Comparison of ENCODE assay signal across 10 cellular contexts in genomic region chr19:46731007-46731501, GRCh38. TPM values are rescaled to one million over a fixed set of nuclear protein-coding genes. Genes with fewer than 3 reads are reported as not detected.
DNase-seq lines count a peak whose midpoint lies in the region; ATAC-seq, FAIRE-seq and TF ChIP-seq lines count a peak whose summit lies in the region.
"Had no signal": no experiment of that assay in that cellular context is flagged by ENCODE, and none has a peak within 500 bp of the region (broad histone marks: within the 10 kb centered on the region; RNA-seq: fewer than 3 reads in every experiment).

No MANE protein-coding gene starts in this region.

- H3K9me1 ChIP-seq in K562 (ENCODE audit: control insufficient read depth, insufficient read depth, low read length), result peaks cover 8% of the 10 kb centered on the region

- H2AK5ac ChIP-seq in mesendoderm (ENCODE audit: low read length), result no peak overlapping the region

- in situ Hi-C loops in K562 (cut with MboI), result no loop called here

- H3K23ac ChIP-seq in mesendoderm (ENCODE audit: low read length), result no peak overlapping the region

- TF ChIP-seq POLR2A in K562 (conservative IDR thresholded peaks at IDR 0.05), result no peak

- no peak overlapping the region for H3K56ac ChIP-seq in mesendoderm (ENCODE audit: low read length)

- H3K36me3 ChIP-seq in BE2C (peaks cover 88% of the 10 kb centered on the region), K562 (ENCODE audit: control insufficient read depth, insufficient read depth, low read length) (peaks cover 96% of the 10 kb centered on the region), mesendoderm (ENCODE audit: control insufficient read depth, insufficient read depth, low read length) (peaks cover 20% of the 10 kb centered on the region), kidney (ENCODE audit: control insufficient read depth in 1 of 2, insufficient read depth in 2 of 2, low read length in 2 of 2) (peaks cover 33 to 46% of the 10 kb centered on the region in 2 donors)

- H3K4me1 ChIP-seq in BE2C (no peaks in the 10 kb centered on the region), K562 (replicated peaks in 1 of 2; ENCODE audit: control insufficient read depth in 2 of 2, insufficient read depth in 2 of 2, low read length in 2 of 2) (peaks cover 27 to 66% of the 10 kb centered on the region in 2 experiments), mesendoderm (ENCODE audit: control insufficient read depth, low read depth, low read length) (no peaks in the 10 kb centered on the region), kidney (ENCODE audit: control insufficient read depth in 1 of 2, insufficient read depth in 1 of 2, low read depth in 1 of 2, low read length in 2 of 2) (peaks cover 0 to 10% of the 10 kb centered on the region in 2 donors)

- H3K27ac ChIP-seq in K562 (ENCODE audit: extremely low read depth, low read depth, low read length), result peak overlapping the region; percentile 75
- H3K27ac ChIP-seq in mesendoderm (ENCODE audit: low read depth, low read length), result no peak overlapping the region
- H3K27ac ChIP-seq in kidney (ENCODE audit: low read depth in 2 of 2, low read length in 2 of 2), result no peak overlapping the region

- H3K4me2 ChIP-seq in K562 (ENCODE audit: insufficient read depth, low read length) (peak overlapping the region; percentile 68), mesendoderm (ENCODE audit: low read length) (no peak overlapping the region)

- ATAC-seq in K562 (peak; percentile 87), HG03045 (IDR thresholded peaks at IDR 0.05; ENCODE audit: unreplicated experiment) (no peak)

- peak; percentile 69 for TF ChIP-seq EP300 in K562 (IDR thresholded peaks at IDR 0.05; ENCODE audit: low read length)

- no peak overlapping the region for H2BK120ac ChIP-seq in mesendoderm (ENCODE audit: low read depth, low read length)

- H4K5ac ChIP-seq in mesendoderm (ENCODE audit: low read length), result no peak overlapping the region

- H2BK5ac ChIP-seq in mesendoderm (ENCODE audit: low read length), result no peak overlapping the region

- H3K4ac ChIP-seq in mesendoderm (ENCODE audit: low read depth, low read length), result no peak overlapping the region

- BruUV-seq in K562 (replicated peaks; lab: Mats Ljungman, UMichigan), result no TSS peak

- H4K20me1 ChIP-seq in K562 (replicated peaks; ENCODE audit: control insufficient read depth, insufficient read depth, low read length), result peaks cover 37% of the 10 kb centered on the region

- no peak overlapping the region for H3K18ac ChIP-seq in mesendoderm (ENCODE audit: low read length)

- H2AFZ ChIP-seq in K562 (ENCODE audit: low read depth, low read length), result no peak overlapping the region

- peak in 1 of 2 experiments; percentile 46; a peak in 2 of 4 replicates for TF ChIP-seq RAD21 in K562 (CRISPR knock-in tag; conservative IDR thresholded peaks at IDR 0.05 in 1 of 2, IDR thresholded peaks at IDR 0.05 in 1 of 2)

- POLR2A ChIA-PET in K562 (lab: Yijun Ruan, JAX), result interaction anchor here (0.6 to 2.0 kb wide), 9 partner anchors 8 to 384 kb away, joined by 3 to 12 read pairs (median 5); no protein-coding TSS in a partner anchor

- H3K79me2 ChIP-seq in K562 (ENCODE audit: control insufficient read depth, insufficient read depth, low read length) (peaks cover 67% of the 10 kb centered on the region), mesendoderm (ENCODE audit: control insufficient read depth, insufficient read depth, low read length) (peaks cover 7% of the 10 kb centered on the region)

- no peak overlapping the region for H4K8ac ChIP-seq in mesendoderm (ENCODE audit: low read depth, low read length)

- intact Hi-C loops in K562 (cut with micrococcal nuclease), result no loop called here
- intact Hi-C loops in kidney (cut with DNase I), result no loop called here

- no peaks in the 10 kb centered on the region for H3K27me3 ChIP-seq in BE2C
- H3K27me3 ChIP-seq in K562 (ENCODE audit: control insufficient read depth in 2 of 2, insufficient read depth in 2 of 2, low read length in 2 of 2), result no peaks in the 10 kb centered on the region
- no peaks in the 10 kb centered on the region for H3K27me3 ChIP-seq in mesendoderm (ENCODE audit: insufficient read depth, low read length, poor library complexity)

- FAIRE-seq in K562 (lab: Jason Lieb, UNC) (peak; percentile 96), kidney (lab: Jason Lieb, UNC) (no peak)
- FAIRE-seq: GM18507 had no signal

- H3K4me3 ChIP-seq in BE2C (ENCODE audit: low read depth, low read length), result no peak overlapping the region
- no peak overlapping the region for H3K4me3 ChIP-seq in K562
- H3K4me3 ChIP-seq in mesendoderm (ENCODE audit: low read length), result no peak overlapping the region
- no peak overlapping the region for H3K4me3 ChIP-seq in kidney (ENCODE audit: low read length in 2 of 2)

- TF ChIP-seq CTCF in BE2C (IDR thresholded peaks at IDR 0.05; ENCODE audit: low read depth, low read length) (no peak), K562 (IDR thresholded peaks at IDR 0.05 in 2 of 3, conservative IDR thresholded peaks at IDR 0.05 in 1 of 3; ENCODE audit: insufficient read depth in 2 of 3, low read depth in 1 of 3, low read length in 3 of 3) (peak in 2 of 3 experiments; percentile 27 to 38; a peak in 4 of 6 replicates), kidney (IDR thresholded peaks at IDR 0.05; ENCODE audit: borderline replicate concordance, extremely low read depth, insufficient read depth) (no peak), GM10266 (IDR thresholded peaks at IDR 0.05; ENCODE audit: control insufficient read depth, insufficient read depth, low read depth, missing control alignments) (no peak)

- H2BK15ac ChIP-seq in mesendoderm (replicated peaks; ENCODE audit: low read depth), result no peak overlapping the region

- H3K9ac ChIP-seq in K562 (ENCODE audit: insufficient read depth in 1 of 2, low read depth in 2 of 2, low read length in 2 of 2) (peak overlapping the region; percentile 16 to 67; a peak in 3 of 4 replicates), mesendoderm (ENCODE audit: low read length) (no peak overlapping the region), kidney (ENCODE audit: low read length in 2 of 2) (no peak overlapping the region)

- H3K79me1 ChIP-seq in mesendoderm (ENCODE audit: low read length), result peaks cover 19% of the 10 kb centered on the region

- CTCF ChIA-PET in K562 (lab: Yijun Ruan, JAX; ENCODE audit: low intra/inter-chr PET ratio), result no interaction called here

- 12% methylated on average over 14 of the region's 14 CpGs for WGBS in K562 (ENCODE audit: insufficient coverage, low coverage, missing lambda C conversion rate)
- whole genome bisulfite sequencing in mesendoderm (ENCODE audit: extremely low coverage, insufficient coverage, low lambda C conversion rate), result no CpG with 5 or more reads among the region's 14 CpGs

- H3K9me3 ChIP-seq in BE2C, result no peaks in the 10 kb centered on the region
- no peaks in the 10 kb centered on the region for H3K9me3 ChIP-seq in K562 (replicated peaks; ENCODE audit: control insufficient read depth, insufficient read depth, low read depth, low read length)
- H3K9me3 ChIP-seq in kidney (ENCODE audit: control insufficient read depth in 1 of 2, low read length in 2 of 2), result no peaks in the 10 kb centered on the region

- DNase-seq in BE2C, result peak; percentile 8
- peak; percentile 98 for DNase-seq in M059J (ENCODE audit: low read depth)
- peak; percentile 71 to 87 (median 78) for DNase-seq in K562 (ENCODE audit: extremely low read depth in 1 of 4, low spot score in 3 of 4)
- DNase-seq in mesendoderm, result peak; percentile 59
- DNase-seq in kidney, result no peak
- DNase-seq in activated effector memory CD4-positive, alpha-beta T cell treated with anti-CD3 and anti-CD28 coated beads, Interleukin-2, amount 50 U/mL, for 16 hours, result no peak
- DNase-seq in GM10266 (ENCODE audit: extremely low spot score), result no peak
- DNase-seq: activated naive CD8-positive, alpha-beta T cell treated with anti-CD3 and anti-CD28 coated beads, Interleukin-2, amount 10 ng/mL, durations not matched to agents 7 days and 5 days had no signal

RNA-seq across cellular contexts. Expression of gene PRKD2, which starts 14.1 kb away (rescaled TPM):
- polyA plus RNA-seq in BE2C (2012; ENCODE audit: insufficient read depth, insufficient read length, low read depth), result 48.9 TPM
- 18.9 and 38.7 TPM in 2 replicates for total RNA-seq in M059J (2014; rRNA removed; shearing (Covaris generic))
- total RNA-seq in K562 (2011; cell fraction: chromatin; rRNA removed; ENCODE audit: low replicate concordance), result 31.5 and 62.0 TPM in 2 replicates
- total RNA-seq in K562 (2011; cell fraction: nucleolus; rRNA removed), result 35.2 and 35.7 TPM in 2 replicates
- 32.3 and 33.7 TPM in 2 replicates for total RNA-seq in K562 (2011; cell fraction: nucleoplasm; rRNA removed)
- total RNA-seq in K562 (2014; rRNA removed) (29.2 and 35.1 TPM in 2 replicates), K562 (2014; rRNA removed; fragmentation: Illumina TruSeq; extraction: Trizol) (9.9 and 15.0 TPM in 2 replicates), K562 (2015; rRNA removed; fragmentation: Illumina TruSeq; extraction: Trizol) (14.9 and 19.0 TPM in 2 replicates), K562 (2021) (57.3 and 60.0 TPM in 2 replicates), kidney (69.8 TPM)
- polyA plus RNA-seq in K562 (2011; rRNA removed) (11.0 and 11.1 TPM in 2 replicates), K562 (2014; fragmentation: Illumina TruSeq; extraction: Trizol) (23.8 and 34.1 TPM in 2 replicates), K562 (2014; fragmentation: Nextera tagmentation; extraction: Ambion mirVana) (1 to 10 TPM; 1.8 to 4.9 TPM), K562 (2014; rRNA removed) (21.1 and 22.4 TPM in 2 replicates), kidney (ENCODE audit: insufficient read depth, low read depth, low replicate concordance) (26.7 TPM)
- polyA plus RNA-seq in K562 (2011; cell fraction: cytosol; rRNA removed), result 11.6 and 24.2 TPM in 2 replicates
- polyA plus RNA-seq in K562 (2011; cell fraction: nucleus; rRNA removed), result 22.8 and 41.1 TPM in 2 replicates
- 36.8 and 42.8 TPM in 2 replicates for polyA plus RNA-seq in K562 (2012)
- 10.5 and 13.4 TPM in 2 replicates for polyA minus RNA-seq in K562 (2011; rRNA and poly(A)+ RNA removed)
- polyA minus RNA-seq in K562 (2011; cell fraction: cytosol; rRNA and poly(A)+ RNA removed), result 26.9 and 30.1 TPM in 2 replicates
- 9.0 and 10.6 TPM in 2 replicates for polyA minus RNA-seq in K562 (2011; cell fraction: nucleus; rRNA and poly(A)+ RNA removed)
- 31.9 TPM for polyA plus RNA-seq in mesendoderm (2013, experiment 1 of 2)
- polyA plus RNA-seq in mesendoderm (2013, experiment 2 of 2), result 37.0 TPM

RNA-seq across cellular contexts. Expression of gene FKRP, which starts 14.8 kb away (rescaled TPM):
- 29.4 TPM for polyA plus RNA-seq in BE2C (2012; ENCODE audit: insufficient read depth, insufficient read length, low read depth)
- total RNA-seq in M059J (2014; rRNA removed; shearing (Covaris generic)), result 13.1 and 28.4 TPM in 2 replicates
- total RNA-seq in K562 (2011; cell fraction: chromatin; rRNA removed; ENCODE audit: low replicate concordance), result 36.3 and 57.4 TPM in 2 replicates
- total RNA-seq in K562 (2011; cell fraction: nucleolus; rRNA removed), result 33.4 and 35.1 TPM in 2 replicates
- 38.6 TPM in 2 replicates for total RNA-seq in K562 (2011; cell fraction: nucleoplasm; rRNA removed)
- total RNA-seq in K562 (2014; rRNA removed) (8.2 and 11.3 TPM in 2 replicates), K562 (2014; rRNA removed; fragmentation: Illumina TruSeq; extraction: Trizol) (4.9 and 5.0 TPM in 2 replicates), K562 (2015; rRNA removed; fragmentation: Illumina TruSeq; extraction: Trizol) (7.3 and 7.6 TPM in 2 replicates), K562 (2021) (11.2 and 14.9 TPM in 2 replicates), kidney (20.5 TPM)
- polyA plus RNA-seq in K562 (2011; rRNA removed) (3.7 and 5.4 TPM in 2 replicates), K562 (2014; fragmentation: Illumina TruSeq; extraction: Trizol) (6.5 and 10.2 TPM in 2 replicates), K562 (2014; fragmentation: Nextera tagmentation; extraction: Ambion mirVana) (1 to 10 TPM in 1 of 2 experiments, under 1 TPM in 1; 0.68 to 1.1 TPM), K562 (2014; rRNA removed) (15.2 and 16.1 TPM in 2 replicates), kidney (ENCODE audit: insufficient read depth, low read depth, low replicate concordance) (11.8 TPM)
- polyA plus RNA-seq in K562 (2011; cell fraction: cytosol; rRNA removed), result 4.9 and 11.1 TPM in 2 replicates
- polyA plus RNA-seq in K562 (2011; cell fraction: nucleus; rRNA removed), result 12.2 and 17.7 TPM in 2 replicates
- polyA plus RNA-seq in K562 (2012), result 14.0 and 18.1 TPM in 2 replicates
- polyA minus RNA-seq in K562 (2011; rRNA and poly(A)+ RNA removed), result 2.7 and 5.2 TPM in 2 replicates
- polyA minus RNA-seq in K562 (2011; cell fraction: cytosol; rRNA and poly(A)+ RNA removed), result 3.1 and 6.5 TPM in 2 replicates
- 4.4 and 7.3 TPM in 2 replicates for polyA minus RNA-seq in K562 (2011; cell fraction: nucleus; rRNA and poly(A)+ RNA removed)
- 27.1 TPM for polyA plus RNA-seq in mesendoderm (2013, experiment 1 of 2)
- 26.5 TPM for polyA plus RNA-seq in mesendoderm (2013, experiment 2 of 2)

RNA-seq across cellular contexts. Expression of gene STRN4, which starts 15.2 kb away (rescaled TPM):
- polyA plus RNA-seq in BE2C (2012; ENCODE audit: insufficient read depth, insufficient read length, low read depth), result 237 TPM
- 44.7 and 78.1 TPM in 2 replicates for total RNA-seq in M059J (2014; rRNA removed; shearing (Covaris generic))
- 149 and 335 TPM in 2 replicates for total RNA-seq in K562 (2011; cell fraction: chromatin; rRNA removed; ENCODE audit: low replicate concordance)
- 167 and 175 TPM in 2 replicates for total RNA-seq in K562 (2011; cell fraction: nucleolus; rRNA removed)
- 137 and 163 TPM in 2 replicates for total RNA-seq in K562 (2011; cell fraction: nucleoplasm; rRNA removed)
- 66.9 and 71.0 TPM in 2 replicates for total RNA-seq in K562 (2014; rRNA removed)
- 18.0 and 21.6 TPM in 2 replicates for total RNA-seq in K562 (2014; rRNA removed; fragmentation: Illumina TruSeq; extraction: Trizol)
- 36.9 and 39.2 TPM in 2 replicates for total RNA-seq in K562 (2015; rRNA removed; fragmentation: Illumina TruSeq; extraction: Trizol)
- 79.2 and 82.7 TPM in 2 replicates for total RNA-seq in K562 (2021)
- 42.8 and 60.4 TPM in 2 replicates for polyA plus RNA-seq in K562 (2011; rRNA removed)
- polyA plus RNA-seq in K562 (2011; cell fraction: cytosol; rRNA removed), result 74.0 and 145 TPM in 2 replicates
- polyA plus RNA-seq in K562 (2011; cell fraction: nucleus; rRNA removed), result 204 and 318 TPM in 2 replicates
- 52.1 and 70.7 TPM in 2 replicates for polyA plus RNA-seq in K562 (2012)
- 34.8 and 63.9 TPM in 2 replicates for polyA plus RNA-seq in K562 (2014; fragmentation: Illumina TruSeq; extraction: Trizol)
- 1 to 10 TPM in 1 of 2 experiments, under 1 TPM in 1; 0.62 to 1.7 TPM for polyA plus RNA-seq in K562 (2014; fragmentation: Nextera tagmentation; extraction: Ambion mirVana)
- polyA plus RNA-seq in K562 (2014; rRNA removed), result 81.4 and 83.7 TPM in 2 replicates
- polyA minus RNA-seq in K562 (2011; rRNA and poly(A)+ RNA removed), result 37.1 and 38.4 TPM in 2 replicates
- 49.1 and 68.4 TPM in 2 replicates for polyA minus RNA-seq in K562 (2011; cell fraction: cytosol; rRNA and poly(A)+ RNA removed)
- 61.9 and 64.6 TPM in 2 replicates for polyA minus RNA-seq in K562 (2011; cell fraction: nucleus; rRNA and poly(A)+ RNA removed)
- polyA plus RNA-seq in mesendoderm (2013, experiment 1 of 2), result 77.7 TPM
- polyA plus RNA-seq in mesendoderm (2013, experiment 2 of 2), result 76.0 TPM
- 74.9 TPM for total RNA-seq in kidney
- 31.5 TPM for polyA plus RNA-seq in kidney (ENCODE audit: insufficient read depth, low read depth, low replicate concordance)

RNA-seq across cellular contexts. Expression of gene SLC1A5, which starts 57.3 kb away (rescaled TPM):
- polyA plus RNA-seq in BE2C (2012; ENCODE audit: insufficient read depth, insufficient read length, low read depth), result 164 TPM
- total RNA-seq in M059J (2014; rRNA removed; shearing (Covaris generic)), result 89.0 and 173 TPM in 2 replicates
- 143 and 394 TPM in 2 replicates for total RNA-seq in K562 (2011; cell fraction: chromatin; rRNA removed; ENCODE audit: low replicate concordance)
- 510 and 601 TPM in 2 replicates for total RNA-seq in K562 (2011; cell fraction: nucleolus; rRNA removed)
- total RNA-seq in K562 (2011; cell fraction: nucleoplasm; rRNA removed), result 377 and 409 TPM in 2 replicates
- 257 and 266 TPM in 2 replicates for total RNA-seq in K562 (2014; rRNA removed)
- total RNA-seq in K562 (2014; rRNA removed; fragmentation: Illumina TruSeq; extraction: Trizol), result 77.5 and 94.9 TPM in 2 replicates
- 113 and 122 TPM in 2 replicates for total RNA-seq in K562 (2015; rRNA removed; fragmentation: Illumina TruSeq; extraction: Trizol)
- 398 and 417 TPM in 2 replicates for total RNA-seq in K562 (2021)
- 134 and 227 TPM in 2 replicates for polyA plus RNA-seq in K562 (2011; rRNA removed)
- polyA plus RNA-seq in K562 (2011; cell fraction: cytosol; rRNA removed), result 233 and 332 TPM in 2 replicates
- 141 and 179 TPM in 2 replicates for polyA plus RNA-seq in K562 (2011; cell fraction: nucleus; rRNA removed)
- 221 and 421 TPM in 2 replicates for polyA plus RNA-seq in K562 (2012)
- polyA plus RNA-seq in K562 (2014; fragmentation: Illumina TruSeq; extraction: Trizol), result 250 and 336 TPM in 2 replicates
- polyA plus RNA-seq in K562 (2014; fragmentation: Nextera tagmentation; extraction: Ambion mirVana), result 10 to 100 TPM; 31.2 to 42.0 TPM
- polyA plus RNA-seq in K562 (2014; rRNA removed), result 169 and 256 TPM in 2 replicates
- polyA minus RNA-seq in K562 (2011; rRNA and poly(A)+ RNA removed), result 150 and 164 TPM in 2 replicates
- 145 and 162 TPM in 2 replicates for polyA minus RNA-seq in K562 (2011; cell fraction: cytosol; rRNA and poly(A)+ RNA removed)
- polyA minus RNA-seq in K562 (2011; cell fraction: nucleus; rRNA and poly(A)+ RNA removed), result 58.6 and 64.8 TPM in 2 replicates
- polyA plus RNA-seq in mesendoderm (2013, experiment 1 of 2), result 198 TPM
- 198 TPM for polyA plus RNA-seq in mesendoderm (2013, experiment 2 of 2)
- total RNA-seq in kidney, result 93.9 TPM
- 42.1 TPM for polyA plus RNA-seq in kidney (ENCODE audit: insufficient read depth, low read depth, low replicate concordance)

Comparison
In these comparisons a context has a peak if more than half of its experiments do, and no peak if none do; other contexts are left out.
1. DNase-seq: peak in BE2C (single experiment), M059J (single experiment), K562 (4 of 4) and mesendoderm (single experiment); none in kidney (single experiment), activated effector memory CD4-positive, alpha-beta T cell treated with anti-CD3 and anti-CD28 coated beads, Interleukin-2, amount 50 U/mL, for 16 hours (single experiment) and GM10266 (single experiment).
2. CTCF ChIP-seq: peak in K562 (2 of 3); none in BE2C (single experiment), kidney (single experiment) and GM10266 (single experiment).
3. H3K9ac ChIP-seq: peak in K562 (2 of 2); none in mesendoderm (single experiment) and kidney (0 of 2).